Comparison of ENCODE assay signal across 15 cellular contexts in genomic region chr5:148474025-148474511, GRCh38.
DNase-seq lines count a peak whose midpoint lies in the region; ATAC-seq and TF ChIP-seq lines count a peak whose summit lies in the region.
"Had no signal": no experiment of that assay in that cellular context is flagged by ENCODE, and none has a peak within 500 bp of the region (broad histone marks: within the 10 kb centered on the region; RNA-seq: fewer than 3 reads in every experiment).

No MANE protein-coding gene starts in this region.

- no peak for ATAC-seq in mucosa of descending colon

- no peaks in the 10 kb centered on the region for H3K4me1 ChIP-seq in NT2/D1 (ENCODE audit: insufficient read depth, insufficient read length)
- no peaks in the 10 kb centered on the region for H3K4me1 ChIP-seq in testis
- no peaks in the 10 kb centered on the region for H3K4me1 ChIP-seq in mucosa of descending colon (ENCODE audit: low read depth)
- H3K4me1 ChIP-seq: BLaER1 had no signal

- intact Hi-C loops in testis (cut with DNase I; ENCODE audit: low total_unique reads), result no loop called here
- intact Hi-C loops in mucosa of descending colon (cut with DNase I, micrococcal nuclease), result no loop called here

- DNase-seq in NT2/D1 (ENCODE audit: low read depth, low spot score) (peak; percentile 23), choroid plexus epithelial cell (ENCODE audit: low read depth) (peak; percentile 12), hepatic stellate cell (ENCODE audit: low spot score) (peak; percentile 21), testis (peak; percentile 42), AG08395 (ENCODE audit: low spot score) (no peak), hippocampal formation (lab: John Stamatoyannopoulos, UW) (no peak), mucosa of descending colon (no peak)
- DNase-seq in activated T-cell treated with anti-CD3 and anti-CD28 coated beads, Interleukin-2, amount 50 U/mL, for 48 hours, result no peak
- DNase-seq: activated CD4-positive, CD25-positive, alpha-beta regulatory T cell treated with anti-CD3 and anti-CD28 coated beads, Interleukin-2, amount 50 U/mL, for 72 hours; DMS79 treated with DMSO at 0.1 percent for 48 hours; esophagus squamous epithelium; midbrain; NCI-H1417 treated with DMSO at 0.1 percent for 48 hours; T-helper 1 cell had no signal

- 64 to 78% methylated on average over 8 of the region's 8 CpGs for WGBS in testis, 2 donors

- H3K27me3 ChIP-seq in NT2/D1 (ENCODE audit: insufficient read depth, insufficient read length) (no peaks in the 10 kb centered on the region), testis (no peaks in the 10 kb centered on the region)
- H3K27me3 ChIP-seq: BLaER1 had no signal

- peak overlapping the region in 1 of 2 donors; percentile 37 for H3K27ac ChIP-seq in testis
- H3K27ac ChIP-seq: BLaER1 had no signal

- no peaks in the 10 kb centered on the region for H3K36me3 ChIP-seq in NT2/D1 (ENCODE audit: insufficient read depth, insufficient read length, low read length)
- H3K36me3 ChIP-seq in testis (ENCODE audit: low read depth, missing control alignments), result no peaks in the 10 kb centered on the region
- H3K36me3 ChIP-seq in mucosa of descending colon (ENCODE audit: low read depth), result no peaks in the 10 kb centered on the region
- H3K36me3 ChIP-seq: BLaER1, esophagus squamous epithelium had no signal

- TF ChIP-seq CTCF in choroid plexus epithelial cell (conservative IDR thresholded peaks at IDR 0.05; ENCODE audit: low read depth, low read length), result no peak
- TF ChIP-seq CTCF in testis (IDR thresholded peaks at IDR 0.05), result no peak
- TF ChIP-seq CTCF in mucosa of descending colon (IDR thresholded peaks at IDR 0.05), result no peak

- no peaks in the 10 kb centered on the region for H3K9me3 ChIP-seq in NT2/D1 (ENCODE audit: insufficient read depth, low read length)
- H3K9me3 ChIP-seq in testis, result no peaks in the 10 kb centered on the region
- H3K9me3 ChIP-seq in mucosa of descending colon, result no peaks in the 10 kb centered on the region
- H3K9me3 ChIP-seq: BLaER1, esophagus squamous epithelium had no signal

- H3K4me3 ChIP-seq in NT2/D1 (ENCODE audit: insufficient read length, low read depth), result no peak overlapping the region
- no peak overlapping the region for H3K4me3 ChIP-seq in choroid plexus epithelial cell (ENCODE audit: low read depth, low read length)
- H3K4me3 ChIP-seq in testis, result no peak overlapping the region
- no peak overlapping the region for H3K4me3 ChIP-seq in mucosa of descending colon
- H3K4me3 ChIP-seq: BLaER1, esophagus squamous epithelium had no signal

- TF ChIP-seq POLR2A in testis (IDR thresholded peaks at IDR 0.05), result no peak

- H3K9ac ChIP-seq in NT2/D1 (ENCODE audit: insufficient read length, low read depth), result no peak overlapping the region
- H3K9ac ChIP-seq: BLaER1 had no signal

Comparison
In these comparisons a context has a peak if more than half of its experiments do, and no peak if none do; other contexts are left out.
1. DNase-seq: peak in NT2/D1 (single experiment), choroid plexus epithelial cell (single experiment), hepatic stellate cell (single experiment) and testis (single experiment); none in AG08395 (single experiment), hippocampal formation (0 of 2), mucosa of descending colon (0 of 3) and activated T-cell treated with anti-CD3 and anti-CD28 coated beads, Interleukin-2, amount 50 U/mL, for 48 hours (0 of 2).